Comparison of ENCODE assay signal across 9 cellular contexts in the genomic region with DNA sequence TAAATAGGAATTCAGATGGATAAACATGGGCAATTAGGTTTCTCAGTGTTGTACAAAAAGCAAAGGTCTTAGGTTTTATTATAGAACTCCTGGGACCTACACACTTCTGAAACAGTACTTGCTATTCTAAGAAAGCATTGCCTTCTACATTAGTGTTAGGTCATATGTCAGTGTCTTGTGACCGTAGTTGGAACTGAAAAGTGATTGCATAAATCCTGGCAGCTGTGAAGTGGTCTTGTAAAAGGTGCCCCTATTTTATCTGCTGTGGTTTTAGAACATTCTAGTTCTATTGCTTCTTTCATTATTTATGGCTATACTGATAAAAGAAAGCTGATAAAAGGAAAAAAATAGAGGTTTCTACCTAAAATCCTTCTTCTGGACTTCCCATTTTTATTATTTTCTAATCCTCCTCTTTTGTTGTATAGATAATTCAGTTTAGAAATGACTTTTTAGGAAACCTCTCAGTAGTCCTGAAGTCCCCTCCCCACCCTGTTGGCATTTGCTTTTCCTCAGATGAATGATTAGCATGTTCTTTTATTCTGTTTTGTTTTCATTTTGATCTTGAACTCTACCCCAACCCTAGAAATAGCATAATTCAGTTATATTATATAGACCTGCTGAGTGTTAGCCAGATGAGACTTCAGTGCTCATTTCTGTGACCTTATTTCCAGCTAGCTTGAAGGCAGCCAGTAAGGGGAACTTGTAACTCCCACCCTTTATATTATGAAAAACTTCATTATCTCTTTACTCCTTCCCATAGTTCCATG. TPM values are rescaled to one million over a fixed set of nuclear protein-coding genes. Genes with fewer than 3 reads are reported as not detected.
DNase-seq lines count a peak whose midpoint lies in the region; ATAC-seq and TF ChIP-seq lines count a peak whose summit lies in the region.
"Had no signal": no experiment of that assay in that cellular context is flagged by ENCODE, and none has a peak within 500 bp of the region (broad histone marks: within the 10 kb centered on the region; RNA-seq: fewer than 3 reads in every experiment).

No MANE protein-coding gene starts in this region.

- ATAC-seq in HG02678 (IDR thresholded peaks at IDR 0.05; ENCODE audit: unreplicated experiment) (peak; percentile 63), HG03025 (IDR thresholded peaks at IDR 0.05; ENCODE audit: low FRiP score, unreplicated experiment) (no peak), SK-N-SH treated with all-trans-retinoic acid at 6 μM for 48 hours (no peak)

- no peaks in the 10 kb centered on the region for H3K27me3 ChIP-seq in muscle layer of colon (ENCODE audit: control insufficient read depth in 1 of 2, insufficient read depth in 2 of 2, low read length in 2 of 2)
- H3K27me3 ChIP-seq: SJCRH30 had no signal

- DNase-seq in A172 (ENCODE audit: low spot score) (peak; percentile 2), NCI-H345 (lab: John Stamatoyannopoulos, UW) (no peak)
- no peak for DNase-seq in activated effector memory CD4-positive, alpha-beta T cell treated with anti-CD3 and anti-CD28 coated beads, Interleukin-2, amount 50 U/mL, for 16 hours

- H3K9me3 ChIP-seq in muscle layer of colon (ENCODE audit: low read length): no peaks in the 10 kb centered on the region
- H3K9me3 ChIP-seq: SJCRH30 had no signal

- H3K4me3 Mint-ChIP-seq in brain: peak overlapping the region in 1 of 5 experiments; percentile 50

- H3K27ac ChIP-seq in muscle layer of colon (ENCODE audit: low read depth, low read length): no peak overlapping the region
- H3K27ac ChIP-seq: SJCRH30 had no signal

- TF ChIP-seq CTCF in brain (conservative IDR thresholded peaks at IDR 0.05): no peak

- no peak overlapping the region for H3K4me3 ChIP-seq in muscle layer of colon (ENCODE audit: low read depth in 1 of 2, low read length in 2 of 2)
- H3K4me3 ChIP-seq: SJCRH30 had no signal

- H3K36me3 Mint-ChIP-seq in brain: peaks cover 28% of the 10 kb centered on the region

- no peaks in the 10 kb centered on the region for H3K27me3 Mint-ChIP-seq in brain

- peaks cover under 1 to 9% (median 3%) of the 10 kb centered on the region in 5 experiments for H3K9me3 Mint-ChIP-seq in brain

- peaks cover 37% of the 10 kb centered on the region for H3K4me1 ChIP-seq in muscle layer of colon (ENCODE audit: insufficient read depth, low read length)

- peaks cover 43% of the 10 kb centered on the region for H3K4me1 Mint-ChIP-seq in brain

- peak overlapping the region in 4 of 5 experiments; percentile 21 to 91 (median 78) for H3K27ac Mint-ChIP-seq in brain

- no peaks in the 10 kb centered on the region for H3K36me3 ChIP-seq in muscle layer of colon (ENCODE audit: insufficient read depth, low read length)
- H3K36me3 ChIP-seq: SJCRH30 had no signal

- peak overlapping the region; percentile 0 for H3K9ac ChIP-seq in muscle layer of colon (ENCODE audit: low read length)

TF ChIP-seq in SK-N-SH treated with all-trans-retinoic acid at 6 μM for 48 hours, 23 proteins besides CTCF, POLR2A, EP300 and RAD21 (continues in another document):
- no peak for TF ChIP-seq ESRRG (CRISPR knock-in tag; IDR thresholded peaks at IDR 0.05)
- TF ChIP-seq, protein P1, sequence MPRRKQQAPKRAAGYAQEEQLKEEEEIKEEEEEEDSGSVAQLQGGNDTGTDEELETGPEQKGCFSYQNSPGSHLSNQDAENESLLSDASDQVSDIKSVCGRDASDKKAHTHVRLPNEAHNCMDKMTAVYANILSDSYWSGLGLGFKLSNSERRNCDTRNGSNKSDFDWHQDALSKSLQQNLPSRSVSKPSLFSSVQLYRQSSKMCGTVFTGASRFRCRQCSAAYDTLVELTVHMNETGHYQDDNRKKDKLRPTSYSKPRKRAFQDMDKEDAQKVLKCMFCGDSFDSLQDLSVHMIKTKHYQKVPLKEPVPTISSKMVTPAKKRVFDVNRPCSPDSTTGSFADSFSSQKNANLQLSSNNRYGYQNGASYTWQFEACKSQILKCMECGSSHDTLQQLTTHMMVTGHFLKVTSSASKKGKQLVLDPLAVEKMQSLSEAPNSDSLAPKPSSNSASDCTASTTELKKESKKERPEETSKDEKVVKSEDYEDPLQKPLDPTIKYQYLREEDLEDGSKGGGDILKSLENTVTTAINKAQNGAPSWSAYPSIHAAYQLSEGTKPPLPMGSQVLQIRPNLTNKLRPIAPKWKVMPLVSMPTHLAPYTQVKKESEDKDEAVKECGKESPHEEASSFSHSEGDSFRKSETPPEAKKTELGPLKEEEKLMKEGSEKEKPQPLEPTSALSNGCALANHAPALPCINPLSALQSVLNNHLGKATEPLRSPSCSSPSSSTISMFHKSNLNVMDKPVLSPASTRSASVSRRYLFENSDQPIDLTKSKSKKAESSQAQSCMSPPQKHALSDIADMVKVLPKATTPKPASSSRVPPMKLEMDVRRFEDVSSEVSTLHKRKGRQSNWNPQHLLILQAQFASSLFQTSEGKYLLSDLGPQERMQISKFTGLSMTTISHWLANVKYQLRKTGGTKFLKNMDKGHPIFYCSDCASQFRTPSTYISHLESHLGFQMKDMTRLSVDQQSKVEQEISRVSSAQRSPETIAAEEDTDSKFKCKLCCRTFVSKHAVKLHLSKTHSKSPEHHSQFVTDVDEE (CRISPR knock-in tag; IDR thresholded peaks at IDR 0.05): no peak
- no peak for TF ChIP-seq TCF4 (CRISPR knock-in tag; IDR thresholded peaks at IDR 0.05; ENCODE audit: borderline replicate concordance)
- no peak for TF ChIP-seq CSDC2 (CRISPR knock-in tag; IDR thresholded peaks at IDR 0.05)
- TF ChIP-seq ZNF8 (CRISPR knock-in tag; IDR thresholded peaks at IDR 0.05): no peak
- TF ChIP-seq RARB (CRISPR knock-in tag; IDR thresholded peaks at IDR 0.05): no peak
- TF ChIP-seq, protein P2, sequence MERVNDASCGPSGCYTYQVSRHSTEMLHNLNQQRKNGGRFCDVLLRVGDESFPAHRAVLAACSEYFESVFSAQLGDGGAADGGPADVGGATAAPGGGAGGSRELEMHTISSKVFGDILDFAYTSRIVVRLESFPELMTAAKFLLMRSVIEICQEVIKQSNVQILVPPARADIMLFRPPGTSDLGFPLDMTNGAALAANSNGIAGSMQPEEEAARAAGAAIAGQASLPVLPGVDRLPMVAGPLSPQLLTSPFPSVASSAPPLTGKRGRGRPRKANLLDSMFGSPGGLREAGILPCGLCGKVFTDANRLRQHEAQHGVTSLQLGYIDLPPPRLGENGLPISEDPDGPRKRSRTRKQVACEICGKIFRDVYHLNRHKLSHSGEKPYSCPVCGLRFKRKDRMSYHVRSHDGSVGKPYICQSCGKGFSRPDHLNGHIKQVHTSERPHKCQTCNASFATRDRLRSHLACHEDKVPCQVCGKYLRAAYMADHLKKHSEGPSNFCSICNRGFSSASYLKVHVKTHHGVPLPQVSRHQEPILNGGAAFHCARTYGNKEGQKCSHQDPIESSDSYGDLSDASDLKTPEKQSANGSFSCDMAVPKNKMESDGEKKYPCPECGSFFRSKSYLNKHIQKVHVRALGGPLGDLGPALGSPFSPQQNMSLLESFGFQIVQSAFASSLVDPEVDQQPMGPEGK (CRISPR knock-in tag; IDR thresholded peaks at IDR 0.05; ENCODE audit: borderline replicate concordance): no peak
- TF ChIP-seq, protein P3, sequence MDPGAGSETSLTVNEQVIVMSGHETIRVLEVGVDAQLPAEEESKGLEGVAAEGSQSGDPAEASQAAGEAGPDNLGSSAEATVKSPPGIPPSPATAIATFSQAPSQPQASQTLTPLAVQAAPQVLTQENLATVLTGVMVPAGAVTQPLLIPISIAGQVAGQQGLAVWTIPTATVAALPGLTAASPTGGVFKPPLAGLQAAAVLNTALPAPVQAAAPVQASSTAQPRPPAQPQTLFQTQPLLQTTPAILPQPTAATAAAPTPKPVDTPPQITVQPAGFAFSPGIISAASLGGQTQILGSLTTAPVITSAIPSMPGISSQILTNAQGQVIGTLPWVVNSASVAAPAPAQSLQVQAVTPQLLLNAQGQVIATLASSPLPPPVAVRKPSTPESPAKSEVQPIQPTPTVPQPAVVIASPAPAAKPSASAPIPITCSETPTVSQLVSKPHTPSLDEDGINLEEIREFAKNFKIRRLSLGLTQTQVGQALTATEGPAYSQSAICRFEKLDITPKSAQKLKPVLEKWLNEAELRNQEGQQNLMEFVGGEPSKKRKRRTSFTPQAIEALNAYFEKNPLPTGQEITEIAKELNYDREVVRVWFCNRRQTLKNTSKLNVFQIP (CRISPR knock-in tag; IDR thresholded peaks at IDR 0.05; ENCODE audit: borderline replicate concordance, low read depth): no peak
- TF ChIP-seq ZNF70 (CRISPR knock-in tag; IDR thresholded peaks at IDR 0.05): no peak
- TF ChIP-seq BACH2 (CRISPR knock-in tag; IDR thresholded peaks at IDR 0.05; ENCODE audit: borderline replicate concordance): no peak
- TF ChIP-seq GLIS3 (CRISPR knock-in tag; IDR thresholded peaks at IDR 0.05): no peak
- no peak for TF ChIP-seq ISL1 (CRISPR knock-in tag; IDR thresholded peaks at IDR 0.05)
- TF ChIP-seq, protein P4, sequence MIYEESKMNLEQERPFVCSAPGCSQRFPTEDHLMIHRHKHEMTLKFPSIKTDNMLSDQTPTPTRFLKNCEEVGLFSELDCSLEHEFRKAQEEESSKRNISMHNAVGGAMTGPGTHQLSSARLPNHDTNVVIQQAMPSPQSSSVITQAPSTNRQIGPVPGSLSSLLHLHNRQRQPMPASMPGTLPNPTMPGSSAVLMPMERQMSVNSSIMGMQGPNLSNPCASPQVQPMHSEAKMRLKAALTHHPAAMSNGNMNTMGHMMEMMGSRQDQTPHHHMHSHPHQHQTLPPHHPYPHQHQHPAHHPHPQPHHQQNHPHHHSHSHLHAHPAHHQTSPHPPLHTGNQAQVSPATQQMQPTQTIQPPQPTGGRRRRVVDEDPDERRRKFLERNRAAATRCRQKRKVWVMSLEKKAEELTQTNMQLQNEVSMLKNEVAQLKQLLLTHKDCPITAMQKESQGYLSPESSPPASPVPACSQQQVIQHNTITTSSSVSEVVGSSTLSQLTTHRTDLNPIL (CRISPR knock-in tag; IDR thresholded peaks at IDR 0.05; ENCODE audit: low read depth): no peak
- TF ChIP-seq ZFP3 (CRISPR knock-in tag; IDR thresholded peaks at IDR 0.05): no peak
- no peak for TF ChIP-seq OSR1 (CRISPR knock-in tag; IDR thresholded peaks at IDR 0.05)
- TF ChIP-seq ARNTL (CRISPR knock-in tag; IDR thresholded peaks at IDR 0.05; ENCODE audit: borderline replicate concordance, low read depth): no peak

RNA-seq across cellular contexts. Expression of a gene that starts 41.0 kb away (rescaled TPM):
- 11.6 and 16.5 TPM in 2 replicates for total RNA-seq in A172 (2014; rRNA removed; shearing (Covaris generic))
- 11.9 TPM for polyA plus RNA-seq in brain (ENCODE audit: insufficient read depth, low read depth, low replicate concordance)
